Comparison of ENCODE assay signal across 8 cellular contexts in the genomic region with DNA sequence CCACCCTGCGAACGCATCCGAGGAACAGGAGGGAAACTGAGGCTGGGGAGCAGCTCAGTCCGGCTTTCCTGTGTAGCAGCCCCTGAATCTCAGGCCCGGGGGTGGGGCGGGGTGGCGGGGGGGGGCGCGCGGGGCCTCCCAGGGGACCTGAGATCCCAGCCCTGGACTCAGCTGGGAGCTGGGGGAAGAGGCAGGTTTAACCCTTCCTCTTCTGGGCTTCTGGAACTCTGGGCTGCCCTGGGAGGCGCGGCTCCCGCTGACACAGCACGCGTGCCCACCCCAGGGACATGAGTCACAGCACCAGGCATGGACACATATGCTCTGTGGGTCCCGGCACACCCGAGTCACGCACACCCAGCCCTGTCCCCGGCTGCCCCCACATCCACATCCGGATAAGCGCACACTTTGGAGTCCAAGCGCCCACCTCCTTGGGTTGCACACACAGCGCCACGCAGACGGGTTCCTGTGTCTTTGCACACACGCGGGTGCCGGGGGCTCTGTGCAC. TPM values are rescaled to one million over a fixed set of nuclear protein-coding genes. Genes with fewer than 3 reads are reported as not detected.
DNase-seq lines count a peak whose midpoint lies in the region; ATAC-seq and TF ChIP-seq lines count a peak whose summit lies in the region.

No MANE protein-coding gene starts in this region.

- H3K4me1 ChIP-seq in BLaER1 (peaks cover 87% of the 10 kb centered on the region), IMR-90 (ENCODE audit: control insufficient read depth, insufficient read depth, low read length) (peaks cover 49% of the 10 kb centered on the region), foreskin keratinocyte (peaks cover 9% of the 10 kb centered on the region), trophoblast cell (ENCODE audit: control insufficient read depth in 1 of 2, insufficient read depth in 2 of 2, low read length in 2 of 2) (peaks cover 46 to 57% of the 10 kb centered on the region in 2 experiments)

- TF ChIP-seq POLR2A in IMR-90 (IDR thresholded peaks at IDR 0.05; ENCODE audit: low read depth, low read length) = no peak

- H3K27ac ChIP-seq in BLaER1 = no peak overlapping the region; the same call in 1 of the 2 replicates
- H3K27ac ChIP-seq in IMR-90 (ENCODE audit: insufficient read depth, low read length) = peak overlapping the region; percentile 93
- H3K27ac ChIP-seq in foreskin keratinocyte = no peak overlapping the region
- peak overlapping the region; percentile 81 for H3K27ac ChIP-seq in trophoblast cell (ENCODE audit: low read depth, low read length)

- TF ChIP-seq CTCF in IMR-90 (conservative IDR thresholded peaks at IDR 0.05; ENCODE audit: low read depth, low read length) (no peak), foreskin keratinocyte (conservative IDR thresholded peaks at IDR 0.05) (no peak)

- POLR2A ChIA-PET in IMR-90 (lab: Charles Lee; ENCODE audit: unreplicated experiment) = interaction anchor here (0.6 to 1.8 kb wide), 3 partner anchors 10 to 146 kb away, joined by 4 to 24 read pairs (median 16); no protein-coding TSS in a partner anchor

- peaks cover 11% of the 10 kb centered on the region for H3K9me1 ChIP-seq in IMR-90 (ENCODE audit: insufficient read depth, low read length)

- in situ Hi-C loops in IMR-90 (cut with MboI; ENCODE audit: low sequenced_read_pairs) = no loop called here

- peak; percentile 80 for DNase-seq in IMR-90
- peak; percentile 46 for DNase-seq in activated effector memory CD4-positive, alpha-beta T cell treated with Interleukin-2 at 50 U/mL for 16 hours
- DNase-seq in foreskin keratinocyte = no peak
- peak; percentile 54 to 56 for DNase-seq in trophoblast cell
- no peak for DNase-seq in NCI-H774 (lab: John Stamatoyannopoulos, UW)

- peak overlapping the region; percentile 99 for H3K4ac ChIP-seq in IMR-90 (ENCODE audit: low read depth, low read length)
- H3K4ac ChIP-seq in trophoblast cell (ENCODE audit: low read depth, low read length) = peak overlapping the region; percentile 46

- peak overlapping the region; percentile 31 for H4K12ac ChIP-seq in trophoblast cell (ENCODE audit: low read depth, low read length)

- no peak overlapping the region for H3K9ac ChIP-seq in BLaER1
- peak overlapping the region; percentile 63 for H3K9ac ChIP-seq in IMR-90 (ENCODE audit: low read depth, low read length)
- no peak overlapping the region for H3K9ac ChIP-seq in trophoblast cell (ENCODE audit: low read length)

- H2BK12ac ChIP-seq in trophoblast cell (ENCODE audit: low read length) = peak overlapping the region; percentile 92

- intact Hi-C loops in IMR-90 (cut with micrococcal nuclease) = loop anchor here (1.0 to 2.0 kb wide), 4 partner anchors 12 to 45 kb away; a partner anchor contains a TSS

- H2BK120ac ChIP-seq in IMR-90 (ENCODE audit: low read depth, low read length) = peak overlapping the region; percentile 96
- H2BK120ac ChIP-seq in trophoblast cell (ENCODE audit: insufficient read depth, low read length, poor library complexity) = peak overlapping the region; percentile 28

- H2AK9ac ChIP-seq in IMR-90 (replicated peaks; ENCODE audit: low read depth, low read length, poor library complexity) = peak overlapping the region; percentile 93

- H4K20me1 ChIP-seq in BLaER1 (peaks cover 44% of the 10 kb centered on the region), IMR-90 (ENCODE audit: insufficient read depth, low read length) (peaks cover 26% of the 10 kb centered on the region)

- H2AFZ ChIP-seq in IMR-90 (replicated peaks; ENCODE audit: low read length, poor library complexity) (peak overlapping the region; percentile 87), trophoblast cell (ENCODE audit: insufficient read depth, low read length, poor library complexity) (peak overlapping the region; percentile 4)

- BruUV-seq in IMR-90 (replicated peaks; lab: Mats Ljungman, UMichigan) = no TSS peak

- H4K91ac ChIP-seq in IMR-90 (ENCODE audit: insufficient read depth, low read depth, low read length) = peak overlapping the region; percentile 98
- H4K91ac ChIP-seq in trophoblast cell (ENCODE audit: low read depth, low read length) = peak overlapping the region; percentile 73

- H3K79me2 ChIP-seq in trophoblast cell (ENCODE audit: control insufficient read depth, insufficient read depth, low read length, poor library complexity) = peaks cover 15% of the 10 kb centered on the region

- TF ChIP-seq RAD21 in IMR-90 (IDR thresholded peaks at IDR 0.05; ENCODE audit: low read length) = peak; percentile 10; the same call in 1 of the 2 replicates

- peak overlapping the region; percentile 89 to 96 for H4K8ac ChIP-seq in IMR-90 (ENCODE audit: low read depth in 2 of 2, low read length in 2 of 2)
- peak overlapping the region; percentile 68 for H4K8ac ChIP-seq in trophoblast cell (ENCODE audit: low read depth, low read length)

- H3K23ac ChIP-seq in IMR-90 (ENCODE audit: low read depth, low read length) = peak overlapping the region; percentile 93
- no peak overlapping the region for H3K23ac ChIP-seq in trophoblast cell (ENCODE audit: low read length)

- ATAC-seq in IMR-90 (ENCODE audit: low read depth) (peak; percentile 2), foreskin keratinocyte (peak; percentile 9), HG02623 (IDR thresholded peaks at IDR 0.05; ENCODE audit: unreplicated experiment) (no peak), HG03521 (IDR thresholded peaks at IDR 0.05; ENCODE audit: unreplicated experiment) (no peak)

- peak overlapping the region; percentile 90; the same call in 1 of the 3 replicates for H2BK15ac ChIP-seq in IMR-90 (ENCODE audit: low read depth, low read length)

- H3K27me3 ChIP-seq in BLaER1 = no peaks in the 10 kb centered on the region
- no peaks in the 10 kb centered on the region for H3K27me3 ChIP-seq in IMR-90 (ENCODE audit: control insufficient read depth, insufficient read depth, low read length)
- H3K27me3 ChIP-seq in foreskin keratinocyte = no peaks in the 10 kb centered on the region
- H3K27me3 ChIP-seq in trophoblast cell (ENCODE audit: insufficient read depth, low read length) = no peaks in the 10 kb centered on the region

- dilution Hi-C loops in IMR-90 (cut with HindIII; ENCODE audit: low sequenced_read_pairs, unreplicated experiment) = no loop called here

- no peaks in the 10 kb centered on the region for H3K9me3 ChIP-seq in BLaER1
- no peaks in the 10 kb centered on the region for H3K9me3 ChIP-seq in IMR-90 (ENCODE audit: control insufficient read depth, insufficient read depth, low read length)
- no peaks in the 10 kb centered on the region for H3K9me3 ChIP-seq in trophoblast cell (ENCODE audit: insufficient read depth, low read depth, low read length)

- H3K36me3 ChIP-seq in BLaER1 = peaks cover 4% of the 10 kb centered on the region
- no peaks in the 10 kb centered on the region; the same call in 1 of the 2 replicates for H3K36me3 ChIP-seq in IMR-90 (ENCODE audit: control insufficient read depth, insufficient read depth, low read length)
- H3K36me3 ChIP-seq in trophoblast cell (ENCODE audit: control insufficient read depth in 1 of 2, insufficient read depth in 2 of 2, low read length in 2 of 2) = no peaks in the 10 kb centered on the region

- peak overlapping the region; percentile 92 for H2BK20ac ChIP-seq in IMR-90 (ENCODE audit: low read depth, low read length)

- H3K56ac ChIP-seq in IMR-90 (ENCODE audit: extremely low read depth, insufficient read depth, low read length) = peak overlapping the region; percentile 86

- H3K4me3 ChIP-seq in BLaER1 (peak overlapping the region; percentile 72), IMR-90 (ENCODE audit: insufficient read depth, low read depth, low read length) (peak overlapping the region; percentile 33), trophoblast cell (ENCODE audit: low read depth, low read length) (peak overlapping the region; percentile 31)

- H4K5ac ChIP-seq in IMR-90 (ENCODE audit: low read depth, low read length) = peak overlapping the region; percentile 79

- peak overlapping the region; percentile 99 for H2AK5ac ChIP-seq in IMR-90 (ENCODE audit: low read depth, low read length)
- H2AK5ac ChIP-seq in trophoblast cell (ENCODE audit: low read length) = peak overlapping the region; percentile 87

- peak overlapping the region; percentile 99 for H2BK5ac ChIP-seq in IMR-90 (ENCODE audit: low read depth, low read length, poor library complexity, severe bottlenecking)
- H2BK5ac ChIP-seq in trophoblast cell (ENCODE audit: low read depth, low read length, poor library complexity) = peak overlapping the region; percentile 71

- H3K18ac ChIP-seq in IMR-90 (ENCODE audit: low read depth, low read length) (peak overlapping the region; percentile 83), trophoblast cell (ENCODE audit: low read length) (peak overlapping the region; percentile 85)

- H3K79me1 ChIP-seq in IMR-90 (ENCODE audit: low read depth in 1 of 2, low read length in 2 of 2) (peaks cover 5 to 62% of the 10 kb centered on the region in 2 experiments; a peak in 3 of 4 replicates), trophoblast cell (ENCODE audit: low read length) (peaks cover 42% of the 10 kb centered on the region)

- H3K4me2 ChIP-seq in BLaER1 = peak overlapping the region; percentile 100
- peak overlapping the region; percentile 87 for H3K4me2 ChIP-seq in IMR-90 (ENCODE audit: low read depth, low read length)
- peak overlapping the region; percentile 84 for H3K4me2 ChIP-seq in trophoblast cell (ENCODE audit: low read length)

- H3K14ac ChIP-seq in IMR-90 (replicated peaks; ENCODE audit: low read depth, low read length) (peak overlapping the region; percentile 93), trophoblast cell (ENCODE audit: low read length) (peak overlapping the region; percentile 75)

- CTCF ChIA-PET in IMR-90 (lab: Yijun Ruan, JAX) = interaction anchor here (0.5 to 3.5 kb wide), 2 partner anchors 22 to 336 kb away, joined by 3 to 64 read pairs; no protein-coding TSS in a partner anchor

- 0% methylated on average over 8 of the region's 28 CpGs; no CpG with 5 or more reads in 1 of the 2 experiments for WGBS in IMR-90 (ENCODE audit: extremely low coverage in 2 of 2, insufficient read length in 1 of 2), 2 experiments
- WGBS in trophoblast cell (ENCODE audit: extremely low coverage, insufficient coverage, insufficient read length) = no CpG with 5 or more reads among the region's 28 CpGs

RNA-seq across cellular contexts. Expression of a gene that starts 3.5 kb away (rescaled TPM):
- total RNA-seq in IMR-90 (2012; rRNA removed) (226 and 299 TPM in 2 replicates), foreskin keratinocyte (95.4 and 99.9 TPM in 2 replicates)
- polyA plus RNA-seq in IMR-90 (2012; rRNA removed) (405 and 542 TPM in 2 replicates), foreskin keratinocyte (128 and 129 TPM in 2 replicates)
- polyA plus RNA-seq in IMR-90 (2012; cell fraction: cytosol; rRNA removed) = 562 and 617 TPM in 2 replicates
- polyA plus RNA-seq in IMR-90 (2012; cell fraction: nucleus; rRNA removed; ENCODE audit: low replicate concordance) = 2,129 and 2,924 TPM in 2 replicates
- 116 and 120 TPM in 2 replicates for polyA plus RNA-seq in trophoblast cell (2013)

RNA-seq across cellular contexts. Expression of a gene that starts 9.7 kb away (rescaled TPM):
- total RNA-seq in IMR-90 (2012; rRNA removed) = 7.5 and 10.6 TPM in 2 replicates
- polyA plus RNA-seq in IMR-90 (2012; rRNA removed) = 61.8 and 93.4 TPM in 2 replicates
- polyA plus RNA-seq in IMR-90 (2012; cell fraction: cytosol; rRNA removed) = 94.9 and 135 TPM in 2 replicates
- 46.6 and 93.7 TPM in 2 replicates for polyA plus RNA-seq in IMR-90 (2012; cell fraction: nucleus; rRNA removed; ENCODE audit: low replicate concordance)
- 48.1 and 50.9 TPM in 2 replicates for total RNA-seq in foreskin keratinocyte
- 79.6 and 91.6 TPM in 2 replicates for polyA plus RNA-seq in foreskin keratinocyte
- polyA plus RNA-seq in trophoblast cell (2013) = 58.5 and 63.2 TPM in 2 replicates

RNA-seq across cellular contexts. Expression of a gene that starts 17.3 kb away (rescaled TPM):
- total RNA-seq in IMR-90 (2012; rRNA removed) (2.2 and 2.5 TPM in 2 replicates), foreskin keratinocyte (21.3 and 24.4 TPM in 2 replicates)
- polyA plus RNA-seq in IMR-90 (2012; rRNA removed) (24.1 and 26.0 TPM in 2 replicates), foreskin keratinocyte (16.6 and 17.7 TPM in 2 replicates)
- 39.2 and 47.7 TPM in 2 replicates for polyA plus RNA-seq in IMR-90 (2012; cell fraction: cytosol; rRNA removed)
- polyA plus RNA-seq in IMR-90 (2012; cell fraction: nucleus; rRNA removed; ENCODE audit: low replicate concordance) = 97.0 and 144 TPM in 2 replicates
- polyA plus RNA-seq in trophoblast cell (2013) = 159 and 165 TPM in 2 replicates

RNA-seq across cellular contexts. Expression of a gene that starts 20.0 kb away (rescaled TPM):
- total RNA-seq in IMR-90 (2012; rRNA removed) (not detected in 2 replicates), foreskin keratinocyte (not detected in 2 replicates)
- polyA plus RNA-seq in IMR-90 (2012; rRNA removed) (not detected in 2 replicates), foreskin keratinocyte (not detected in 2 replicates)
- polyA plus RNA-seq in IMR-90 (2012; cell fraction: cytosol; rRNA removed) = 0.10 TPM in 1 of 2 replicates, not detected in the other
- polyA plus RNA-seq in IMR-90 (2012; cell fraction: nucleus; rRNA removed; ENCODE audit: low replicate concordance) = 0.07 TPM in 1 of 2 replicates, not detected in the other
- 7.2 and 7.3 TPM in 2 replicates for polyA plus RNA-seq in trophoblast cell (2013)

RNA-seq across cellular contexts. Expression of a gene that starts 24.1 kb away (rescaled TPM):
- 7.3 and 13.6 TPM in 2 replicates for total RNA-seq in IMR-90 (2012; rRNA removed)
- 140 and 189 TPM in 2 replicates for polyA plus RNA-seq in IMR-90 (2012; rRNA removed)
- 348 and 386 TPM in 2 replicates for polyA plus RNA-seq in IMR-90 (2012; cell fraction: cytosol; rRNA removed)
- polyA plus RNA-seq in IMR-90 (2012; cell fraction: nucleus; rRNA removed; ENCODE audit: low replicate concordance) = 72.4 and 213 TPM in 2 replicates
- 133 and 135 TPM in 2 replicates for total RNA-seq in foreskin keratinocyte
- polyA plus RNA-seq in foreskin keratinocyte = 244 and 259 TPM in 2 replicates
- 106 and 107 TPM in 2 replicates for polyA plus RNA-seq in trophoblast cell (2013)

Comparison
In these comparisons a context has a peak if more than half of its experiments do, and no peak if none do; other contexts are left out.
1. H3K27ac ChIP-seq: peak in IMR-90 (single experiment) and trophoblast cell (single experiment); none in BLaER1 (single experiment) and foreskin keratinocyte (single experiment).
2. ATAC-seq: peak in IMR-90 (single experiment) and foreskin keratinocyte (single experiment); none in HG02623 (single experiment) and HG03521 (single experiment).
3. DNase-seq: peak in IMR-90 (single experiment), activated effector memory CD4-positive, alpha-beta T cell treated with Interleukin-2 at 50 U/mL for 16 hours (single experiment) and trophoblast cell (2 of 2); none in foreskin keratinocyte (0 of 2) and NCI-H774 (single experiment).
4. Peak in every context shown above with its lines, with median percentiles within 50 percentile points of each other: H3K4me2 ChIP-seq and H3K4me3 ChIP-seq.